18 cellular contexts compared by ENCODE assay signal in the genomic region with DNA sequence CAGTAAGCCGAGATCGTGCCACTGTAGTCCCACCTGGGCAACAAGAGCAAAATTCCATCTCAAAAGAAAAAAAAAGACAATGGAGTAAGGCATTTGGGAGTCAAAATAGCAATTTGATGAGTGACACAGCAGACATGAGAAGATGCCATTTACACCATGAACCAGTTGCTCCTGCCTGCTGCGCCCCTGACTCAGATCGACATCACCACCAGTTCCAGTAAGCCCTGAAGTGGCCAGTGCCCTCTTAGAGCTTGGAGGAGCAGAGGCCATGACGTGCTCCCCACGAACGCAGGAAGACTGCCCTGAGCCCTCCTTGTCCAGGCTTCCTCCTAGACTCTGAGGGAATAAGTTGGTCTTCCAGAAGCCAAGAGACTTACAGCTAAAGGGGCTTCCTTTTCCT.
DNase-seq lines count a peak whose midpoint lies in the region; ATAC-seq, FAIRE-seq and TF ChIP-seq lines count a peak whose summit lies in the region.
"Had no signal": no experiment of that assay in that cellular context is flagged by ENCODE, and none has a peak within 500 bp of the region (broad histone marks: within the 10 kb centered on the region; RNA-seq: fewer than 3 reads in every experiment).

No MANE protein-coding gene starts in this region.

- no peak for ATAC-seq in HG02678 (IDR thresholded peaks at IDR 0.05; ENCODE audit: unreplicated experiment)
- ATAC-seq: A549 had no signal

- no peaks in the 10 kb centered on the region for H3K36me3 Mint-ChIP-seq in endothelial cell (ENCODE audit: low read depth, unreplicated experiment)
- H3K36me3 Mint-ChIP-seq: CD4-positive, alpha-beta memory T cell; IgD-negative memory B cell had no signal

- no peak overlapping the region for H3K4me3 Mint-ChIP-seq in endothelial cell (ENCODE audit: unreplicated experiment)
- H3K4me3 Mint-ChIP-seq: CD4-positive, alpha-beta memory T cell; HFFc6; IgD-negative memory B cell had no signal

- H3K4me1 Mint-ChIP-seq in endothelial cell (ENCODE audit: unreplicated experiment) = no peaks in the 10 kb centered on the region
- H3K4me1 Mint-ChIP-seq: CD4-positive, alpha-beta memory T cell had no signal

- no peak for TF ChIP-seq CTCF in endothelial cell (IDR thresholded peaks at IDR 0.05; ENCODE audit: unreplicated experiment)

- H3K27me3 Mint-ChIP-seq in endothelial cell (ENCODE audit: unreplicated experiment) = peaks cover 2% of the 10 kb centered on the region
- H3K27me3 Mint-ChIP-seq: CD4-positive, alpha-beta memory T cell; IgD-negative memory B cell had no signal

- H3K9me3 Mint-ChIP-seq in endothelial cell (ENCODE audit: unreplicated experiment) = no peaks in the 10 kb centered on the region
- H3K9me3 Mint-ChIP-seq: CD4-positive, alpha-beta memory T cell; HFFc6; IgD-negative memory B cell had no signal

- no peak overlapping the region for H3K27ac Mint-ChIP-seq in endothelial cell (ENCODE audit: unreplicated experiment)
- H3K27ac Mint-ChIP-seq: CD4-positive, alpha-beta memory T cell; HFFc6; IgD-negative memory B cell had no signal

- no peak for FAIRE-seq in RCC 7860 (lab: Jason Lieb, UNC)
- FAIRE-seq: A549, D721Med, H1 had no signal

- DNase-seq in HT1080 (ENCODE audit: low read depth) (peak; percentile 52), RCC 7860 (ENCODE audit: low spot score) (peak; percentile 35), kidney tubule cell (ENCODE audit: low spot score) (peak; percentile 64), endothelial cell (ENCODE audit: low spot score) (no peak), NCI-H526 treated with DMSO at 0.1 percent for 48 hours (lab: John Stamatoyannopoulos, UW) (no peak)
- DNase-seq: BE2C, COR-L47, DMS153, DMS79 treated with DMSO at 0.1 percent for 48 hours, GF-D8, HCEC 1CT, HFFc6 had no signal

Comparison
In these comparisons a context has a peak if more than half of its experiments do, and no peak if none do; other contexts are left out.
1. DNase-seq: peak in HT1080 (single experiment), RCC 7860 (single experiment) and kidney tubule cell (single experiment); none in endothelial cell (single experiment) and NCI-H526 treated with DMSO at 0.1 percent for 48 hours (single experiment).